Comparison of ENCODE assay signal across 20 cellular contexts in genomic region chr7:69211336-69211735, GRCh38.
DNase-seq lines count a peak whose midpoint lies in the region; ATAC-seq and TF ChIP-seq lines count a peak whose summit lies in the region.
"Had no signal": no experiment of that assay in that cellular context is flagged by ENCODE, and none has a peak within 500 bp of the region (broad histone marks: within the 10 kb centered on the region; RNA-seq: fewer than 3 reads in every experiment).

No MANE protein-coding gene starts in this region.

- no peak overlapping the region for H2BK12ac ChIP-seq in neuronal stem cell (ENCODE audit: low read length)

- no peak overlapping the region for H2BK15ac ChIP-seq in neuronal stem cell (ENCODE audit: low read length)

- DNase-seq in NCI-H2171 treated with DMSO at 0.1 percent for 48 hours (lab: John Stamatoyannopoulos, UW) (peak; percentile 70), NCI-H2171 (lab: John Stamatoyannopoulos, UW) (no peak), WERI-Rb-1 (no peak), neuronal stem cell (ENCODE audit: low spot score) (no peak), coronary artery (ENCODE audit: low spot score) (no peak), natural killer cell (no peak)
- DNase-seq: 8988T; AML-193; Caco-2; CD4-positive, CD25-positive, alpha-beta regulatory T cell; CD8-positive, alpha-beta T cell; DMS153; GDM1; GOT3 had no signal

- H3K18ac ChIP-seq in neuronal stem cell (ENCODE audit: low read length) = peak overlapping the region; percentile 54

- H3K4me1 ChIP-seq in BLaER1 treated with 17β-estradiol and CSF1 and Interleukin-3, amounts not matched to agents 10 nM and 100 nM = peaks cover 19 to 57% (median 37%) of the 10 kb centered on the region in 10 experiments
- no peaks in the 10 kb centered on the region for H3K4me1 ChIP-seq in neuronal stem cell (ENCODE audit: control insufficient read depth in 2 of 2, insufficient read depth in 1 of 2, low read depth in 1 of 2, low read length in 2 of 2)
- H3K4me1 ChIP-seq: BE2C, Caco-2, HAP-1 had no signal

- no peak overlapping the region for H3K27ac Mint-ChIP-seq in natural killer cell
- H3K27ac Mint-ChIP-seq: CD4-positive, CD25-positive, alpha-beta regulatory T cell; CD8-positive, alpha-beta T cell had no signal

- H3K9ac ChIP-seq in BLaER1 treated with 17β-estradiol and CSF1 and Interleukin-3, amounts not matched to agents 10 nM and 100 nM = no peak overlapping the region
- no peak overlapping the region for H3K9ac ChIP-seq in neuronal stem cell (ENCODE audit: low read depth, low read length, poor library complexity)

- no peak overlapping the region for H2AK5ac ChIP-seq in neuronal stem cell (ENCODE audit: low read depth, low read length)

- no peak overlapping the region for H3K4me3 ChIP-seq in BLaER1 treated with 17β-estradiol and CSF1 and Interleukin-3, amounts not matched to agents 10 nM and 100 nM
- H3K4me3 ChIP-seq in WERI-Rb-1 (ENCODE audit: low read depth, low read length) (peak overlapping the region; percentile 5), neuronal stem cell (ENCODE audit: low read length in 2 of 2) (no peak overlapping the region), coronary artery (no peak overlapping the region)
- H3K4me3 ChIP-seq: A549, GM12878, HAP-1 had no signal

- no peak overlapping the region for H3K23ac ChIP-seq in neuronal stem cell (ENCODE audit: low read depth, low read length, poor library complexity)

- H3K14ac ChIP-seq in neuronal stem cell (ENCODE audit: low read length) = no peak overlapping the region

- no peak overlapping the region for H4K8ac ChIP-seq in neuronal stem cell (ENCODE audit: low read depth, low read length)

- H3K36me3 Mint-ChIP-seq in natural killer cell = no peaks in the 10 kb centered on the region
- H3K36me3 Mint-ChIP-seq: CD4-positive, CD25-positive, alpha-beta regulatory T cell; CD8-positive, alpha-beta T cell had no signal

- no peak overlapping the region for H3K4me3 Mint-ChIP-seq in natural killer cell
- H3K4me3 Mint-ChIP-seq: CD4-positive, CD25-positive, alpha-beta regulatory T cell; CD8-positive, alpha-beta T cell had no signal

- H4K91ac ChIP-seq in neuronal stem cell (ENCODE audit: low read depth, low read length, poor library complexity) = no peak overlapping the region

- WGBS in neuronal stem cell (ENCODE audit: extremely low coverage in 2 of 2, insufficient read length in 2 of 2, insufficient replicate concordance in 1 of 2), 2 donors = no CpG with 5 or more reads among the region's 10 CpGs

- H3K9me3 ChIP-seq in BLaER1 treated with 17β-estradiol and CSF1 and Interleukin-3, amounts not matched to agents 10 nM and 100 nM (replicated peaks in 1 of 11) = 0 out of 22 replicates have a peak, but pooled peaks cover 0 to 5% (median 0%) of the 10 kb centered on the region in 11 experiments
- no peaks in the 10 kb centered on the region for H3K9me3 ChIP-seq in WERI-Rb-1 (ENCODE audit: severe bottlenecking)
- no peaks in the 10 kb centered on the region for H3K9me3 ChIP-seq in neuronal stem cell (replicated peaks in 1 of 2; ENCODE audit: control insufficient read depth in 2 of 2, insufficient read depth in 1 of 2, low read depth in 1 of 2, low read length in 2 of 2)
- H3K9me3 ChIP-seq: A549, BE2C, Caco-2, HAP-1 had no signal

- peak overlapping the region in 6 of 11 experiments; percentile 9 to 28 (median 22); a peak in 8 of 22 replicates for H3K4me2 ChIP-seq in BLaER1 treated with 17β-estradiol and CSF1 and Interleukin-3, amounts not matched to agents 10 nM and 100 nM
- no peak overlapping the region for H3K4me2 ChIP-seq in neuronal stem cell (ENCODE audit: insufficient read depth, low read length, poor library complexity, severe bottlenecking)
- H3K4me2 ChIP-seq: A549 had no signal

- H3K9me3 Mint-ChIP-seq in natural killer cell = no peaks in the 10 kb centered on the region
- H3K9me3 Mint-ChIP-seq: CD8-positive, alpha-beta T cell had no signal

- no peaks in the 10 kb centered on the region for H3K4me1 Mint-ChIP-seq in natural killer cell
- H3K4me1 Mint-ChIP-seq: CD4-positive, CD25-positive, alpha-beta regulatory T cell had no signal

- H3K27ac ChIP-seq in BLaER1 treated with 17β-estradiol and CSF1 and Interleukin-3, amounts not matched to agents 10 nM and 100 nM = no peak overlapping the region
- H3K27ac ChIP-seq in WERI-Rb-1 = no peak overlapping the region
- no peak overlapping the region for H3K27ac ChIP-seq in neuronal stem cell (replicated peaks; ENCODE audit: low read length)
- no peak overlapping the region for H3K27ac ChIP-seq in coronary artery
- H3K27ac ChIP-seq: A549, C4-2B had no signal

- H2BK120ac ChIP-seq in neuronal stem cell (ENCODE audit: low read depth, low read length) = no peak overlapping the region

- H3K27me3 Mint-ChIP-seq in natural killer cell (ENCODE audit: low read depth in 2 of 2) = no peaks in the 10 kb centered on the region
- H3K27me3 Mint-ChIP-seq: CD4-positive, CD25-positive, alpha-beta regulatory T cell had no signal

- H3K79me1 ChIP-seq in neuronal stem cell (ENCODE audit: low read depth, low read length) = no peaks in the 10 kb centered on the region

- TF ChIP-seq CTCF in WERI-Rb-1 (IDR thresholded peaks at IDR 0.05; ENCODE audit: low read depth, low read length) = no peak
- no peak for TF ChIP-seq CTCF in coronary artery (IDR thresholded peaks at IDR 0.05)
- no peak for TF ChIP-seq CTCF in natural killer cell (IDR thresholded peaks at IDR 0.05)

- H2BK5ac ChIP-seq in neuronal stem cell (ENCODE audit: low read length) = no peak overlapping the region

- no peak for ATAC-seq in natural killer cell
- ATAC-seq: CD8-positive, alpha-beta T cell had no signal

- H3K36me3 ChIP-seq in BLaER1 treated with 17β-estradiol and CSF1 and Interleukin-3, amounts not matched to agents 10 nM and 100 nM = no peaks in the 10 kb centered on the region
- H3K36me3 ChIP-seq in WERI-Rb-1 (no peaks in the 10 kb centered on the region), neuronal stem cell (replicated peaks in 1 of 2; ENCODE audit: control insufficient read depth in 2 of 2, insufficient read depth in 2 of 2, low read length in 2 of 2) (no peaks in the 10 kb centered on the region)
- H3K36me3 ChIP-seq: BE2C, HAP-1 had no signal

- intact Hi-C loops in natural killer cell (cut with micrococcal nuclease) = no loop called here

- no peak overlapping the region for H3K4ac ChIP-seq in neuronal stem cell (ENCODE audit: low read length)

- H4K20me1 ChIP-seq in BLaER1 treated with 17β-estradiol and CSF1 and Interleukin-3, amounts not matched to agents 10 nM and 100 nM = no peaks in the 10 kb centered on the region; a peak in 1 of 22 replicates

- no peaks in the 10 kb centered on the region for H3K27me3 ChIP-seq in BLaER1 treated with 17β-estradiol and CSF1 and Interleukin-3, amounts not matched to agents 10 nM and 100 nM
- H3K27me3 ChIP-seq in WERI-Rb-1 (ENCODE audit: insufficient read depth, low read depth, severe bottlenecking) = no peaks in the 10 kb centered on the region
- no peaks in the 10 kb centered on the region for H3K27me3 ChIP-seq in neuronal stem cell (ENCODE audit: control insufficient read depth in 3 of 3, insufficient read depth in 3 of 3, low read depth in 1 of 3, low read length in 3 of 3)
- H3K27me3 ChIP-seq: BE2C had no signal

- H2AFZ ChIP-seq in neuronal stem cell (ENCODE audit: low read length) = no peak overlapping the region
